In genomic region chr1:233356705-233356987, GRCh38 we compare ENCODE assay signal across 21 cellular contexts. TPM values are rescaled to one million over a fixed set of nuclear protein-coding genes. Genes with fewer than 3 reads are reported as not detected.
DNase-seq lines count a peak whose midpoint lies in the region; ATAC-seq lines count a peak whose summit lies in the region.
"Had no signal": no experiment of that assay in that cellular context is flagged by ENCODE, and none has a peak within 500 bp of the region (broad histone marks: within the 10 kb centered on the region; RNA-seq: fewer than 3 reads in every experiment).

No MANE protein-coding gene starts in this region.

- no peaks in the 10 kb centered on the region for H3K27me3 ChIP-seq in H7 (ENCODE audit: control insufficient read depth, insufficient read depth, low read length)
- H3K27me3 ChIP-seq: esophagus muscularis mucosa, upper lobe of right lung had no signal

- CTCF ChIA-PET in activated CD8-positive, alpha-beta T cell treated with anti-CD3 and anti-CD28 coated beads, Interleukin-2, amount 10 ng/mL, durations not matched to agents 7 days and 5 days (lab: Charles Lee): no interaction called here

- DNase-seq in activated CD8-positive, alpha-beta T cell treated with anti-CD3 and anti-CD28 coated beads, Interleukin-2, amount 10 ng/mL, durations not matched to agents 7 days and 5 days: no peak
- DNase-seq in HK-2 (ENCODE audit: unreplicated experiment): no peak
- no peak for DNase-seq in H7
- DNase-seq in activated CD4-positive, alpha-beta T cell treated with anti-CD3 and anti-CD28 coated beads for 48 hours: no peak
- DNase-seq: aorta; central memory CD4-positive, alpha-beta T cell; GM23248; NCI-H524 treated with DMSO at 0.1 percent for 48 hours; nephron progenitor cell; psoas muscle; stimulated activated CD4-positive, alpha-beta T cell treated with anti-CD3 and anti-CD28 coated beads, Interleukin-4, amount 100 ng/mL, for 1 hour; upper lobe of right lung had no signal

- no peak overlapping the region for H3K4me3 ChIP-seq in H7 (ENCODE audit: insufficient read depth, low read depth, low read length)
- H3K4me3 ChIP-seq: esophagus muscularis mucosa, GM23248, psoas muscle, skin epidermis, upper lobe of right lung had no signal

- H3K9me3 Mint-ChIP-seq in activated CD8-positive, alpha-beta T cell treated with anti-CD3 and anti-CD28 coated beads, Interleukin-2, amount 10 ng/mL, durations not matched to agents 7 days and 5 days (ENCODE audit: insufficient read depth): no peaks in the 10 kb centered on the region
- H3K9me3 Mint-ChIP-seq: activated naive CD4-positive, alpha-beta T cell treated with anti-CD3 and anti-CD28 coated beads for 36 hours; mesothelial cell of epicardium; nephron progenitor cell had no signal

- no peaks in the 10 kb centered on the region for H3K36me3 Mint-ChIP-seq in activated CD8-positive, alpha-beta T cell treated with anti-CD3 and anti-CD28 coated beads, Interleukin-2, amount 10 ng/mL, durations not matched to agents 7 days and 5 days (ENCODE audit: low read depth)

- POLR2A ChIA-PET in activated CD8-positive, alpha-beta T cell treated with anti-CD3 and anti-CD28 coated beads, Interleukin-2, amount 10 ng/mL, durations not matched to agents 7 days and 5 days (lab: Charles Lee): no interaction called here

- peaks cover 2% of the 10 kb centered on the region for H3K4me1 Mint-ChIP-seq in activated CD8-positive, alpha-beta T cell treated with anti-CD3 and anti-CD28 coated beads, Interleukin-2, amount 10 ng/mL, durations not matched to agents 7 days and 5 days (ENCODE audit: low read depth)

- H3K4me3 Mint-ChIP-seq in activated CD8-positive, alpha-beta T cell treated with anti-CD3 and anti-CD28 coated beads, Interleukin-2, amount 10 ng/mL, durations not matched to agents 7 days and 5 days: no peak overlapping the region
- H3K4me3 Mint-ChIP-seq: activated CD4-positive, alpha-beta T cell treated with anti-CD3 and anti-CD28 coated beads for 36 hours; activated naive CD4-positive, alpha-beta T cell treated with anti-CD3 and anti-CD28 coated beads for 36 hours; mesothelial cell of epicardium; nephron progenitor cell had no signal

- H3K27ac Mint-ChIP-seq in activated CD8-positive, alpha-beta T cell treated with anti-CD3 and anti-CD28 coated beads, Interleukin-2, amount 10 ng/mL, durations not matched to agents 7 days and 5 days: peak overlapping the region; percentile 46
- H3K27ac Mint-ChIP-seq: activated CD4-positive, alpha-beta T cell treated with anti-CD3 and anti-CD28 coated beads for 36 hours; activated naive CD4-positive, alpha-beta T cell treated with anti-CD3 and anti-CD28 coated beads for 36 hours; mesothelial cell of epicardium; nephron progenitor cell had no signal

- ATAC-seq in GM18858 (IDR thresholded peaks at IDR 0.05; ENCODE audit: unreplicated experiment): peak; percentile 21
- peak; percentile 23 for ATAC-seq in GM21381 (IDR thresholded peaks at IDR 0.05; ENCODE audit: unreplicated experiment)
- peak; percentile 14 for ATAC-seq in HG03139 (IDR thresholded peaks at IDR 0.05; ENCODE audit: unreplicated experiment)
- no peak for ATAC-seq in activated CD8-positive, alpha-beta T cell treated with anti-CD3 and anti-CD28 coated beads, Interleukin-2, amount 10 ng/mL, durations not matched to agents 7 days and 5 days
- ATAC-seq: psoas muscle, upper lobe of right lung had no signal

- peaks cover 2% of the 10 kb centered on the region for H3K36me3 ChIP-seq in H7 (replicated peaks; ENCODE audit: control insufficient read depth, insufficient read depth, low read length)
- H3K36me3 ChIP-seq: esophagus muscularis mucosa, upper lobe of right lung had no signal

- H3K27me3 Mint-ChIP-seq in activated CD8-positive, alpha-beta T cell treated with anti-CD3 and anti-CD28 coated beads, Interleukin-2, amount 10 ng/mL, durations not matched to agents 7 days and 5 days (ENCODE audit: low read depth): peaks cover 12% of the 10 kb centered on the region
- H3K27me3 Mint-ChIP-seq: activated CD4-positive, alpha-beta T cell treated with anti-CD3 and anti-CD28 coated beads for 36 hours had no signal

RNA-seq across cellular contexts. Expression of gene MAP3K21, which starts 29.1 kb away (rescaled TPM):
- under 1 TPM; 0.44 to 0.45 TPM for total RNA-seq in activated CD8-positive, alpha-beta T cell treated with anti-CD3 and anti-CD28 coated beads, Interleukin-2, amount 10 ng/mL, durations not matched to agents 7 days and 5 days
- total RNA-seq in H7 (2014; rRNA removed; shearing (Covaris generic)): 28.0 and 44.5 TPM in 2 replicates
- total RNA-seq: GM23248, LHCN-M2 had no signal

Comparison
In these comparisons a context has a peak if more than half of its experiments do, and no peak if none do; other contexts are left out.
1. RNA of gene MAP3K21, which starts 29.1 kb away (total RNA-seq): 28.0 to 44.5 TPM in H7; 0.44 to 0.45 TPM in activated CD8-positive, alpha-beta T cell treated with anti-CD3 and anti-CD28 coated beads, Interleukin-2, amount 10 ng/mL, durations not matched to agents 7 days and 5 days; every median in the first group is over 10 times any median in the second.